ENCODE assay signal across 1 cellular context in genomic region chr7:20219446-20220292, GRCh38.
TF ChIP-seq lines count a peak whose summit lies in the region.

No MANE protein-coding gene starts in this region.

TF ChIP-seq in HepG2, 621 proteins besides CTCF, POLR2A, EP300 and RAD21 (continued from another document and continues in another):
- peak; percentile 50; the same call in 1 of the 2 replicates for TF ChIP-seq ARID4A (CRISPR knock-in tag; IDR thresholded peaks at IDR 0.05; ENCODE audit: borderline replicate concordance)
- TF ChIP-seq SRF (IDR thresholded peaks at IDR 0.05; ENCODE audit: low read depth, low read length), result no peak
- TF ChIP-seq TCF12 (IDR thresholded peaks at IDR 0.05), result no peak
- TF ChIP-seq TCF12 (CRISPR knock-in tag; IDR thresholded peaks at IDR 0.05), result peak; percentile 100
- TF ChIP-seq ZNF737 (CRISPR knock-in tag; IDR thresholded peaks at IDR 0.05; ENCODE audit: borderline replicate concordance), result peak; percentile 34; the same call in 1 of the 2 replicates
- TF ChIP-seq MTA3 (CRISPR knock-in tag; IDR thresholded peaks at IDR 0.05), result no peak
- TF ChIP-seq ZNF841 (CRISPR knock-in tag; IDR thresholded peaks at IDR 0.05; ENCODE audit: borderline replicate concordance), result no peak
- TF ChIP-seq CSRNP1 (CRISPR knock-in tag; IDR thresholded peaks at IDR 0.05), result peak; percentile 50; the same call in 1 of the 2 replicates
- no peak for TF ChIP-seq ZNF17 (CRISPR knock-in tag; IDR thresholded peaks at IDR 0.05)
- TF ChIP-seq ZNF580 (CRISPR knock-in tag; IDR thresholded peaks at IDR 0.05; ENCODE audit: borderline replicate concordance, low read depth), result peak; percentile 62; the same call in 1 of the 2 replicates
- peak; percentile 76 for TF ChIP-seq FOXA1 (IDR thresholded peaks at IDR 0.05)
- peak; percentile 100 for TF ChIP-seq FOXA1 (CRISPR knock-in tag; IDR thresholded peaks at IDR 0.05)
- TF ChIP-seq PATZ1 (CRISPR knock-in tag; IDR thresholded peaks at IDR 0.05), result peak; percentile 85
- TF ChIP-seq PRDM15 (CRISPR knock-in tag; IDR thresholded peaks at IDR 0.05), result no peak
- TF ChIP-seq STAG1 (CRISPR knock-in tag; IDR thresholded peaks at IDR 0.05), result peak; percentile 36; the same call in 1 of the 2 replicates
- TF ChIP-seq ZNF10 (CRISPR knock-in tag; IDR thresholded peaks at IDR 0.05; ENCODE audit: borderline replicate concordance, low read depth), result no peak
- TF ChIP-seq RFX5 (IDR thresholded peaks at IDR 0.05; ENCODE audit: low read depth, low read length), result no peak
- peak; percentile 82 for TF ChIP-seq SPEN (CRISPR knock-in tag; IDR thresholded peaks at IDR 0.05; ENCODE audit: low read depth)
- no peak; the same call in 1 of the 2 replicates for TF ChIP-seq ZNF749 (CRISPR knock-in tag; IDR thresholded peaks at IDR 0.05; ENCODE audit: borderline replicate concordance)
- no peak for TF ChIP-seq SIN3A (IDR thresholded peaks at IDR 0.05; ENCODE audit: borderline replicate concordance, low read depth, low read length)
- TF ChIP-seq PAX8 (CRISPR knock-in tag; IDR thresholded peaks at IDR 0.05; ENCODE audit: borderline replicate concordance), result no peak
- TF ChIP-seq ZNF430 (CRISPR knock-in tag; IDR thresholded peaks at IDR 0.05), result no peak
- 0 out of 2 replicates have a peak, but pooled peaks have one; percentile 43 for TF ChIP-seq ZNF720 (CRISPR knock-in tag; IDR thresholded peaks at IDR 0.05)
- TF ChIP-seq KLF13 (CRISPR knock-in tag; IDR thresholded peaks at IDR 0.05), result no peak
- TF ChIP-seq, protein P1, sequence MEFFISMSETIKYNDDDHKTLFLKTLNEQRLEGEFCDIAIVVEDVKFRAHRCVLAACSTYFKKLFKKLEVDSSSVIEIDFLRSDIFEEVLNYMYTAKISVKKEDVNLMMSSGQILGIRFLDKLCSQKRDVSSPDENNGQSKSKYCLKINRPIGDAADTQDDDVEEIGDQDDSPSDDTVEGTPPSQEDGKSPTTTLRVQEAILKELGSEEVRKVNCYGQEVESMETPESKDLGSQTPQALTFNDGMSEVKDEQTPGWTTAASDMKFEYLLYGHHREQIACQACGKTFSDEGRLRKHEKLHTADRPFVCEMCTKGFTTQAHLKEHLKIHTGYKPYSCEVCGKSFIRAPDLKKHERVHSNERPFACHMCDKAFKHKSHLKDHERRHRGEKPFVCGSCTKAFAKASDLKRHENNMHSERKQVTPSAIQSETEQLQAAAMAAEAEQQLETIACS (CRISPR knock-in tag; IDR thresholded peaks at IDR 0.05), result no peak
- peak; percentile 87 for TF ChIP-seq CEBPB (IDR thresholded peaks at IDR 0.05; ENCODE audit: borderline replicate concordance, low read depth, low read length)
- TF ChIP-seq ZFP90 (CRISPR knock-in tag; IDR thresholded peaks at IDR 0.05; ENCODE audit: borderline replicate concordance), result no peak; the same call in 1 of the 2 replicates
- TF ChIP-seq, protein P2, sequence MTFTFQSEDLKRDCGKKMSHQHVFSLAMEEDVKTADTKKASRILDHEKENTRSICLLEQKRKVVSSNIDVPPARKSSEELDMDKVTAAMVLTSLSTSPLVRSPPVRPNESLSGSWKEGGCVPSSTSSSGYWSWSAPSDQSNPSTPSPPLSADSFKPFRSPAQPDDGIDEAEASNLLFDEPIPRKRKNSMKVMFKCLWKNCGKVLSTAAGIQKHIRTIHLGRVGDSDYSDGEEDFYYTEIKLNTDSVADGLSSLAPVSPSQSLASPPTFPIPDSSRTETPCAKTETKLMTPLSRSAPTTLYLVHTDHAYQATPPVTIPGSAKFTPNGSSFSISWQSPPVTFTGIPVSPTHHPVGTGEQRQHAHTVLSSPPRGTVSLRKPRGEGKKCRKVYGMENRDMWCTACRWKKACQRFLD (CRISPR knock-in tag; IDR thresholded peaks at IDR 0.05; ENCODE audit: borderline replicate concordance), result no peak
- TF ChIP-seq SIN3B (IDR thresholded peaks at IDR 0.05; ENCODE audit: low read length), result no peak
- no peak for TF ChIP-seq MLLT10 (CRISPR knock-in tag; IDR thresholded peaks at IDR 0.05)
- no peak for TF ChIP-seq ATF6 (CRISPR knock-in tag; conservative IDR thresholded peaks at IDR 0.05)
- TF ChIP-seq ZNF263 (CRISPR knock-in tag; IDR thresholded peaks at IDR 0.05), result no peak
- TF ChIP-seq ZNF230 (CRISPR knock-in tag; IDR thresholded peaks at IDR 0.05), result no peak; the same call in 1 of the 2 replicates
- TF ChIP-seq ZNF30 (CRISPR knock-in tag; IDR thresholded peaks at IDR 0.05), result no peak
- no peak for TF ChIP-seq ZNF562 (CRISPR knock-in tag; IDR thresholded peaks at IDR 0.05; ENCODE audit: borderline replicate concordance)
- TF ChIP-seq NFATC3 (CRISPR knock-in tag; IDR thresholded peaks at IDR 0.05), result no peak
- TF ChIP-seq ZSCAN30 (CRISPR knock-in tag; IDR thresholded peaks at IDR 0.05), result no peak; the same call in 1 of the 2 replicates
- TF ChIP-seq, protein P3, sequence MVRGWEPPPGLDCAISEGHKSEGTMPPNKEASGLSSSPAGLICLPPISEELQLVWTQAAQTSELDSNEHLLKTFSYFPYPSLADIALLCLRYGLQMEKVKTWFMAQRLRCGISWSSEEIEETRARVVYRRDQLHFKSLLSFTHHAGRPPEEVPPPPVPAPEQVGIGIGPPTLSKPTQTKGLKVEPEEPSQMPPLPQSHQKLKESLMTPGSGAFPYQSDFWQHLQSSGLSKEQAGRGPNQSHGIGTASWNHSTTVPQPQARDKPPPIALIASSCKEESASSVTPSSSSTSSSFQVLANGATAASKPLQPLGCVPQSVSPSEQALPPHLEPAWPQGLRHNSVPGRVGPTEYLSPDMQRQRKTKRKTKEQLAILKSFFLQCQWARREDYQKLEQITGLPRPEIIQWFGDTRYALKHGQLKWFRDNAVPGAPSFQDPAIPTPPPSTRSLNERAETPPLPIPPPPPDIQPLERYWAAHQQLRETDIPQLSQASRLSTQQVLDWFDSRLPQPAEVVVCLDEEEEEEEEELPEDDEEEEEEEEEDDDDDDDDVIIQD (CRISPR knock-in tag; IDR thresholded peaks at IDR 0.05; ENCODE audit: low read depth), result peak; percentile 91; the same call in 1 of the 2 replicates
- no peak for TF ChIP-seq HOXA9 (CRISPR knock-in tag; IDR thresholded peaks at IDR 0.05; ENCODE audit: borderline replicate concordance)
- peak; percentile 88 for TF ChIP-seq FOXJ3 (CRISPR knock-in tag; IDR thresholded peaks at IDR 0.05; ENCODE audit: borderline replicate concordance)
- TF ChIP-seq ZNF549 (CRISPR knock-in tag; IDR thresholded peaks at IDR 0.05), result no peak
- no peak for TF ChIP-seq DR1 (CRISPR knock-in tag; IDR thresholded peaks at IDR 0.05)
- TF ChIP-seq ZSCAN9 (CRISPR knock-in tag; IDR thresholded peaks at IDR 0.05; ENCODE audit: borderline replicate concordance), result peak; percentile 79; the same call in 1 of the 2 replicates
- no peak for TF ChIP-seq HNRNPLL (IDR thresholded peaks at IDR 0.05; ENCODE audit: low read depth, low read length, poor library complexity, severe bottlenecking)
- TF ChIP-seq ZNF546 (CRISPR knock-in tag; conservative IDR thresholded peaks at IDR 0.05), result 0 out of 2 replicates have a peak, but pooled peaks have one; percentile 59
- no peak for TF ChIP-seq ZNF619 (CRISPR knock-in tag; IDR thresholded peaks at IDR 0.05)
- peak; percentile 96 for TF ChIP-seq PHF21A (CRISPR knock-in tag; IDR thresholded peaks at IDR 0.05)
- no peak for TF ChIP-seq CCAR2 (optimal IDR thresholded peaks at IDR 0.05; ENCODE audit: low read depth, low read length)
